In the genomic region with DNA sequence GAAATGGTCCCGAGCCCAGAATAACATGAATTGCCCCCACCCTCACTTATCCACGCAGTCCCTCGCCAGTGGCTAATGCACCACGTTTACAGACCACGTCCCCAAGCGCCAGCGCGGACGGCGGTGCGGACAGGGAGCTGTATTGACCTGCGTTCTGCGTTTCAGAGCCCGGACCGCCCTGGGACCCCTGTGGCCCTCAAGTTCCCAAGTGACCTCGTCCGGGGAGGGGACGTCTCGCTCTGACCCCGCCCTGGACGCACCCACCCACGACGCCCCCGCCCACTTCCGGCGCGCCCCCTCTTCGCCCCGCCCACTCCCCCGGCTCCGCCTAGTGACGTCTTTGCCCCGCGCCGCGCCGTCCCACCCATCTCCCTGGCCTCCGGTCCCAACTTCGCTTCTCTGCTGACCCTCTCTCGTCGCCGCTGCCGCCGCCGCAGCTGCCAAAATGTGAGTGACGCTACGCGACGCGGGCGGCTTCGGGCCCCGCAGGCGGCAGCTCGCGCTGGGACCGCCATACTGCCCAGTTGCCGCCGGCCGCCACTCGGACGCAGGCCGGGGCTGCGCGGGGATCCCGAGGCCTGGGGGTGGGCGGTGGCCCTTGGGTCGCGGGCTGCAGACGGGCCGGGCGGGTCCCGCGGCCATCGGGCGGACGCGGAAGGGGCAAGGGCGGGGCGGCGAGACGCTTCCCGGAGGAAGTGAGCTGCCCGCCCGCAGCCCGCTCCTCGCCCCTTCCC, we compare ENCODE assay signal across 8 cellular contexts. TPM values are rescaled to one million over a fixed set of nuclear protein-coding genes. Genes with fewer than 3 reads are reported as not detected.
DNase-seq lines count a peak whose midpoint lies in the region; ATAC-seq and TF ChIP-seq lines count a peak whose summit lies in the region.

A gene with protein sequence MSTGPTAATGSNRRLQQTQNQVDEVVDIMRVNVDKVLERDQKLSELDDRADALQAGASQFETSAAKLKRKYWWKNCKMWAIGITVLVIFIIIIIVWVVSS (plus strand): TSS at position 358 of the 734 bp plus-strand sequence. CDS start 88 bp downstream, at position 446.

- peaks cover 14% of the 10 kb centered on the region for H3K36me3 Mint-ChIP-seq in T-cell

- ATAC-seq in T-cell (replicated peaks in 1 of 4) (peak; percentile 95 to 98 (median 96)), heart left ventricle (peak; percentile 91 to 99 (median 99)), upper lobe of left lung (ENCODE audit: low FRiP score in 2 of 2) (peak; percentile 97 to 99)

- H3K27me3 ChIP-seq in GM23248 (replicated peaks; ENCODE audit: insufficient read depth) (no peaks in the 10 kb centered on the region), MG63 (no peaks in the 10 kb centered on the region), adipocyte (replicated peaks; ENCODE audit: control insufficient read depth, insufficient read depth, low read length) (no peaks in the 10 kb centered on the region), heart left ventricle (no peaks in the 10 kb centered on the region), upper lobe of left lung (no peaks in the 10 kb centered on the region)

- peak within 1 kb of the TSS; percentile 72 to 76 for H3K27ac Mint-ChIP-seq in T-cell

- H3K4me2 ChIP-seq in GM23248 (ENCODE audit: unreplicated experiment) = peak within 1 kb of the TSS; percentile 99

- peaks cover 6% of the 10 kb centered on the region; the same call in 1 of the 2 replicates for H3K4me1 ChIP-seq in GM23248 (ENCODE audit: insufficient read depth)
- H3K4me1 ChIP-seq in adipocyte (ENCODE audit: control insufficient read depth, insufficient read depth, low read length) = peaks cover 11% of the 10 kb centered on the region
- H3K4me1 ChIP-seq in heart left ventricle = peaks cover 3 to 33% (median 13%) of the 10 kb centered on the region in 12 donors
- H3K4me1 ChIP-seq in upper lobe of left lung = peaks cover 16 to 42% (median 24%) of the 10 kb centered on the region in 4 donors

- POLR2A ChIA-PET in T-cell (lab: Charles Lee) = interaction anchor here (0.5 to 0.7 kb wide), 3 partner anchors 11 to 1008 kb away, joined by 3 to 6 read pairs (median 4); no protein-coding TSS in a partner anchor

- peak within 1 kb of the TSS; percentile 89 for H3K27ac ChIP-seq in GM23248
- peak within 1 kb of the TSS; percentile 74 to 98 (median 93) for H3K27ac ChIP-seq in heart left ventricle
- peak within 1 kb of the TSS; percentile 88 to 99 (median 94) for H3K27ac ChIP-seq in upper lobe of left lung

- H3K9ac ChIP-seq in GM23248 = peak within 1 kb of the TSS; percentile 96
- peak within 1 kb of the TSS; percentile 93 for H3K9ac ChIP-seq in adipocyte (ENCODE audit: low read length)

- no peaks in the 10 kb centered on the region for H3K9me2 ChIP-seq in GM23248 (ENCODE audit: insufficient read depth)

- TF ChIP-seq CTCF in heart left ventricle (IDR thresholded peaks at IDR 0.05) (no peak), upper lobe of left lung (IDR thresholded peaks at IDR 0.05) (peak in 1 of 6 experiments; percentile 7)

- in situ Hi-C loops in GM23248 (cut with MboI) = no loop called here

- H4K20me1 ChIP-seq in GM23248 (ENCODE audit: insufficient read depth) = peaks cover 5% of the 10 kb centered on the region; the same call in 1 of the 2 replicates

- H3K4me3 ChIP-seq in GM23248 (peak within 1 kb of the TSS; percentile 98), MG63 (peak within 1 kb of the TSS; percentile 71), adipocyte (ENCODE audit: low read length) (peak within 1 kb of the TSS; percentile 93), heart left ventricle (peak within 1 kb of the TSS; percentile 75 to 96 (median 91)), upper lobe of left lung (peak within 1 kb of the TSS; percentile 56 to 91 (median 76))

- H3K9me3 ChIP-seq in GM23248 (ENCODE audit: low read depth) (no peaks in the 10 kb centered on the region), MG63 (no peaks in the 10 kb centered on the region; the same call in 1 of the 2 replicates), adipocyte (ENCODE audit: control insufficient read depth, low read length) (no peaks in the 10 kb centered on the region), heart left ventricle (no peaks in the 10 kb centered on the region), upper lobe of left lung (no peaks in the 10 kb centered on the region)

- peaks cover 0 to 3% of the 10 kb centered on the region in 2 donors for H3K27me3 Mint-ChIP-seq in T-cell

- TF ChIP-seq POLR2A in heart left ventricle (IDR thresholded peaks at IDR 0.05) (peak in 1 of 2 donors; percentile 60), upper lobe of left lung (IDR thresholded peaks at IDR 0.05) (peak in 3 of 4 donors; percentile 25 to 89 (median 87))

- peaks cover 36 to 42% (median 38%) of the 10 kb centered on the region in 3 donors for H3K4me1 Mint-ChIP-seq in T-cell

- H3K79me2 ChIP-seq in GM23248 (ENCODE audit: insufficient read depth) = peaks cover 47% of the 10 kb centered on the region

- TF ChIP-seq EP300 in upper lobe of left lung (IDR thresholded peaks at IDR 0.05) = peak in 1 of 4 donors; percentile 31

- peak within 1 kb of the TSS; percentile 97 for H2AFZ ChIP-seq in GM23248

- intact Hi-C loops in heart left ventricle (cut with DNase I) (no loop called here), posterior vena cava (cut with DNase I) (no loop called here)

- CTCF ChIA-PET in T-cell (lab: Charles Lee) = interaction anchor here in 1 of 2 donors (1.2 kb wide), 1 partner anchor 18 kb away, joined by 4 read pairs; no protein-coding TSS in a partner anchor

- WGBS in GM23248 (ENCODE audit: low coverage in 1 of 2, low lambda C conversion rate in 2 of 2, missing lambda C conversion rate in 2 of 2), 2 experiments = 2% methylated on average over 48 to 83 of the region's 87 CpGs
- 0 to 1% (median 0%) methylated on average over 1 to 87 of the region's 87 CpGs for WGBS in heart left ventricle, 4 donors
- 0% methylated on average over 7 to 20 of the region's 87 CpGs for WGBS in upper lobe of left lung, 2 donors

- H3K36me3 ChIP-seq in GM23248 (ENCODE audit: low read depth) (peaks cover 17% of the 10 kb centered on the region; the same call in 1 of the 2 replicates), MG63 (peaks cover 27% of the 10 kb centered on the region), adipocyte (ENCODE audit: control insufficient read depth, insufficient read depth, low read length, severe bottlenecking) (peaks cover 24% of the 10 kb centered on the region), heart left ventricle (peaks cover 0 to 32% (median 24%) of the 10 kb centered on the region in 9 donors), upper lobe of left lung (peaks cover 0 to 9% (median 0%) of the 10 kb centered on the region in 4 donors)

- no peaks in the 10 kb centered on the region for H3F3A ChIP-seq in GM23248 (ENCODE audit: insufficient read depth)

- DNase-seq in EH (ENCODE audit: low read depth) (peak; percentile 82), GM23248 (peak; percentile 90), MG63 (peak; percentile 77), T-cell (peak; percentile 47 to 85 (median 75)), adipocyte (ENCODE audit: low read depth) (peak; percentile 91), heart left ventricle (peak; percentile 90 to 95 (median 93)), posterior vena cava (ENCODE audit: low spot score) (peak; percentile 97), upper lobe of left lung (peak; percentile 88 to 99)

- peak within 1 kb of the TSS; percentile 82 to 91 (median 86) for H3K4me3 Mint-ChIP-seq in T-cell

- no peaks in the 10 kb centered on the region for H3K9me3 Mint-ChIP-seq in T-cell

RNA-seq across cellular contexts. Expression of the gene that starts here (rescaled TPM):
- 195 and 835 TPM in 2 replicates for total RNA-seq in GM23248 (2014; rRNA removed; shearing (Covaris generic))
- 166 and 173 TPM in 2 replicates for polyA plus RNA-seq in GM23248 (2016; fragmentation: Nextera tagmentation; extraction: Ambion mirVana)
- total RNA-seq in MG63 (2014; rRNA removed; shearing (Covaris generic); ENCODE audit: low replicate concordance) = 87.1 and 124 TPM in 2 replicates
- 10 to 100 TPM; 39.2 to 57.3 (median 53.3) TPM for total RNA-seq in T-cell
- total RNA-seq in heart left ventricle = 100 to 1,000 TPM in 1 of 9 donors, 10 to 100 TPM in 8; 57.8 to 100 (median 83.5) TPM
- polyA plus RNA-seq in heart left ventricle = 10 to 100 TPM; 40.2 to 70.9 TPM
- 100 to 1,000 TPM; 101 to 119 TPM for total RNA-seq in posterior vena cava
- 100 to 1,000 TPM in 3 of 6 donors, 10 to 100 TPM in 3; 41.9 to 134 (median 114) TPM for total RNA-seq in upper lobe of left lung

Comparison
In these comparisons a context has a peak if more than half of its experiments do, and no peak if none do; other contexts are left out.
1. Peak in every context shown above with its lines: DNase-seq, ATAC-seq, H3K4me3 ChIP-seq and H3K27ac ChIP-seq.